1 cellular context compared by ENCODE assay signal in genomic region chr10:43105119-43105792, GRCh38.
TF ChIP-seq lines count a peak whose summit lies in the region.

No MANE protein-coding gene starts in this region.

TF ChIP-seq in HepG2, 621 proteins besides CTCF, POLR2A, EP300 and RAD21 (continued from another document and continues in another):
- peak; percentile 38; the same call in 1 of the 2 replicates for TF ChIP-seq TBX2 (CRISPR knock-in tag; IDR thresholded peaks at IDR 0.05; ENCODE audit: borderline replicate concordance)
- no peak for TF ChIP-seq ZNF224 (CRISPR knock-in tag; IDR thresholded peaks at IDR 0.05)
- no peak for TF ChIP-seq TOPORS (CRISPR knock-in tag; IDR thresholded peaks at IDR 0.05)
- no peak for TF ChIP-seq ZNF549 (CRISPR knock-in tag; IDR thresholded peaks at IDR 0.05)
- no peak for TF ChIP-seq ZNF124 (CRISPR knock-in tag; IDR thresholded peaks at IDR 0.05)
- no peak for TF ChIP-seq ZNF790 (CRISPR knock-in tag; IDR thresholded peaks at IDR 0.05; ENCODE audit: borderline replicate concordance)
- no peak for TF ChIP-seq AGO2 (optimal IDR thresholded peaks at IDR 0.05; ENCODE audit: low read depth, low read length)
- peak; percentile 55 for TF ChIP-seq ZBTB38 (CRISPR knock-in tag; IDR thresholded peaks at IDR 0.05)
- TF ChIP-seq, protein P1, sequence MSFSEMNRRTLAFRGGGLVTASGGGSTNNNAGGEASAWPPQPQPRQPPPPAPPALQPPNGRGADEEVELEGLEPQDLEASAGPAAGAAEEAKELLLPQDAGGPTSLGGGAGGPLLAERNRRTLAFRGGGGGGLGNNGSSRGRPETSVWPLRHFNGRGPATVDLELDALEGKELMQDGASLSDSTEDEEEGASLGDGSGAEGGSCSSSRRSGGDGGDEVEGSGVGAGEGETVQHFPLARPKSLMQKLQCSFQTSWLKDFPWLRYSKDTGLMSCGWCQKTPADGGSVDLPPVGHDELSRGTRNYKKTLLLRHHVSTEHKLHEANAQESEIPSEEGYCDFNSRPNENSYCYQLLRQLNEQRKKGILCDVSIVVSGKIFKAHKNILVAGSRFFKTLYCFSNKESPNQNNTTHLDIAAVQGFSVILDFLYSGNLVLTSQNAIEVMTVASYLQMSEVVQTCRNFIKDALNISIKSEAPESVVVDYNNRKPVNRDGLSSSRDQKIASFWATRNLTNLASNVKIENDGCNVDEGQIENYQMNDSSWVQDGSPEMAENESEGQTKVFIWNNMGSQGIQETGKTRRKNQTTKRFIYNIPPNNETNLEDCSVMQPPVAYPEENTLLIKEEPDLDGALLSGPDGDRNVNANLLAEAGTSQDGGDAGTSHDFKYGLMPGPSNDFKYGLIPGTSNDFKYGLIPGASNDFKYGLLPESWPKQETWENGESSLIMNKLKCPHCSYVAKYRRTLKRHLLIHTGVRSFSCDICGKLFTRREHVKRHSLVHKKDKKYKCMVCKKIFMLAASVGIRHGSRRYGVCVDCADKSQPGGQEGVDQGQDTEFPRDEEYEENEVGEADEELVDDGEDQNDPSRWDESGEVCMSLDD (CRISPR knock-in tag; IDR thresholded peaks at IDR 0.05; ENCODE audit: borderline replicate concordance): no peak
- no peak for TF ChIP-seq PAXIP1 (CRISPR knock-in tag; conservative IDR thresholded peaks at IDR 0.05)
- no peak for TF ChIP-seq CEBPG (CRISPR knock-in tag; IDR thresholded peaks at IDR 0.05)
- TF ChIP-seq, protein P2, sequence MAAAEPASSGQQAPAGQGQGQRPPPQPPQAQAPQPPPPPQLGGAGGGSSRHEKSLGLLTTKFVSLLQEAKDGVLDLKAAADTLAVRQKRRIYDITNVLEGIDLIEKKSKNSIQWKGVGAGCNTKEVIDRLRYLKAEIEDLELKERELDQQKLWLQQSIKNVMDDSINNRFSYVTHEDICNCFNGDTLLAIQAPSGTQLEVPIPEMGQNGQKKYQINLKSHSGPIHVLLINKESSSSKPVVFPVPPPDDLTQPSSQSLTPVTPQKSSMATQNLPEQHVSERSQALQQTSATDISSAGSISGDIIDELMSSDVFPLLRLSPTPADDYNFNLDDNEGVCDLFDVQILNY (CRISPR knock-in tag; conservative IDR thresholded peaks at IDR 0.05): no peak
- TF ChIP-seq AKAP8 (CRISPR knock-in tag; IDR thresholded peaks at IDR 0.05): no peak
- TF ChIP-seq ZNF564 (CRISPR knock-in tag; IDR thresholded peaks at IDR 0.05): no peak
- TF ChIP-seq POLR2AphosphoS5 (IDR thresholded peaks at IDR 0.05; ENCODE audit: low read depth, low read length): no peak
- no peak for TF ChIP-seq CENPX (CRISPR knock-in tag; IDR thresholded peaks at IDR 0.05)
- TF ChIP-seq MED8 (CRISPR knock-in tag; IDR thresholded peaks at IDR 0.05; ENCODE audit: insufficient replicate concordance): no peak
- no peak for TF ChIP-seq MAF1 (CRISPR knock-in tag; IDR thresholded peaks at IDR 0.05; ENCODE audit: borderline replicate concordance)
- no peak for TF ChIP-seq FOSL1 (CRISPR knock-in tag; IDR thresholded peaks at IDR 0.05; ENCODE audit: borderline replicate concordance)
- TF ChIP-seq PPARG (CRISPR knock-in tag; conservative IDR thresholded peaks at IDR 0.05): no peak
- TF ChIP-seq, protein P3, sequence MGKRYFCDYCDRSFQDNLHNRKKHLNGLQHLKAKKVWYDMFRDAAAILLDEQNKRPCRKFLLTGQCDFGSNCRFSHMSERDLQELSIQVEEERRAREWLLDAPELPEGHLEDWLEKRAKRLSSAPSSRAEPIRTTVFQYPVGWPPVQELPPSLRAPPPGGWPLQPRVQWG (CRISPR knock-in tag; IDR thresholded peaks at IDR 0.05; ENCODE audit: borderline replicate concordance, low read depth): no peak
- no peak for TF ChIP-seq SSRP1 (CRISPR knock-in tag; IDR thresholded peaks at IDR 0.05)
- TF ChIP-seq ZFP82 (CRISPR knock-in tag; IDR thresholded peaks at IDR 0.05; ENCODE audit: borderline replicate concordance): no peak
- no peak for TF ChIP-seq ATF2 (CRISPR knock-in tag; IDR thresholded peaks at IDR 0.05)
- no peak for TF ChIP-seq SRSF1 (optimal IDR thresholded peaks at IDR 0.05; ENCODE audit: low read depth, low read length)
- TF ChIP-seq MTA1 (CRISPR knock-in tag; IDR thresholded peaks at IDR 0.05; ENCODE audit: borderline replicate concordance): no peak
- TF ChIP-seq, protein P4, sequence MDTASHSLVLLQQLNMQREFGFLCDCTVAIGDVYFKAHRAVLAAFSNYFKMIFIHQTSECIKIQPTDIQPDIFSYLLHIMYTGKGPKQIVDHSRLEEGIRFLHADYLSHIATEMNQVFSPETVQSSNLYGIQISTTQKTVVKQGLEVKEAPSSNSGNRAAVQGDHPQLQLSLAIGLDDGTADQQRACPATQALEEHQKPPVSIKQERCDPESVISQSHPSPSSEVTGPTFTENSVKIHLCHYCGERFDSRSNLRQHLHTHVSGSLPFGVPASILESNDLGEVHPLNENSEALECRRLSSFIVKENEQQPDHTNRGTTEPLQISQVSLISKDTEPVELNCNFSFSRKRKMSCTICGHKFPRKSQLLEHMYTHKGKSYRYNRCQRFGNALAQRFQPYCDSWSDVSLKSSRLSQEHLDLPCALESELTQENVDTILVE (CRISPR knock-in tag; IDR thresholded peaks at IDR 0.05): no peak
- TF ChIP-seq BORCS8-MEF2B (CRISPR knock-in tag; IDR thresholded peaks at IDR 0.05): no peak
- no peak for TF ChIP-seq ZNF577 (CRISPR knock-in tag; IDR thresholded peaks at IDR 0.05; ENCODE audit: borderline replicate concordance, low read depth)
- TF ChIP-seq SNAPC2 (CRISPR knock-in tag; IDR thresholded peaks at IDR 0.05): no peak
- TF ChIP-seq BRCA1 (CRISPR knock-in tag; IDR thresholded peaks at IDR 0.05): no peak
- TF ChIP-seq SAP130 (CRISPR knock-in tag; IDR thresholded peaks at IDR 0.05; ENCODE audit: low read depth): peak; percentile 24; the same call in 1 of the 2 replicates
- no peak for TF ChIP-seq TFAP4 (IDR thresholded peaks at IDR 0.05; ENCODE audit: borderline replicate concordance, low read depth)
- no peak for TF ChIP-seq POGZ (CRISPR knock-in tag; IDR thresholded peaks at IDR 0.05)
- no peak for TF ChIP-seq HCFC1 (IDR thresholded peaks at IDR 0.05; ENCODE audit: low read depth, low read length)
- TF ChIP-seq ZNF788 (CRISPR knock-in tag; IDR thresholded peaks at IDR 0.05; ENCODE audit: borderline replicate concordance): 0 out of 2 replicates have a peak, but pooled peaks have one; percentile 25
- no peak for TF ChIP-seq KDM4B (CRISPR knock-in tag; IDR thresholded peaks at IDR 0.05)
- TF ChIP-seq, protein P5, sequence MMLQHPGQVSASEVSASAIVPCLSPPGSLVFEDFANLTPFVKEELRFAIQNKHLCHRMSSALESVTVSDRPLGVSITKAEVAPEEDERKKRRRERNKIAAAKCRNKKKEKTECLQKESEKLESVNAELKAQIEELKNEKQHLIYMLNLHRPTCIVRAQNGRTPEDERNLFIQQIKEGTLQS (CRISPR knock-in tag; IDR thresholded peaks at IDR 0.05): no peak
- TF ChIP-seq ZNF770 (CRISPR knock-in tag; IDR thresholded peaks at IDR 0.05): no peak
- no peak for TF ChIP-seq SYNCRIP (IDR thresholded peaks at IDR 0.05; ENCODE audit: insufficient read depth, low read depth, low read length)
- TF ChIP-seq DZIP1 (CRISPR knock-in tag; IDR thresholded peaks at IDR 0.05): no peak
- TF ChIP-seq WIZ (CRISPR knock-in tag; IDR thresholded peaks at IDR 0.05): no peak
- no peak for TF ChIP-seq ZNF207 (IDR thresholded peaks at IDR 0.05; ENCODE audit: borderline replicate concordance)
- no peak for TF ChIP-seq ZNF296 (CRISPR knock-in tag; conservative IDR thresholded peaks at IDR 0.05)
- no peak for TF ChIP-seq ZNF138 (CRISPR knock-in tag; IDR thresholded peaks at IDR 0.05; ENCODE audit: low read depth)
- TF ChIP-seq ARNT (IDR thresholded peaks at IDR 0.05): no peak
- 0 out of 2 replicates have a peak, but pooled peaks have one; percentile 42 for TF ChIP-seq ZNF589 (CRISPR knock-in tag; conservative IDR thresholded peaks at IDR 0.05)
- TF ChIP-seq ADNP (CRISPR knock-in tag; IDR thresholded peaks at IDR 0.05): no peak
- no peak; the same call in 1 of the 2 replicates for TF ChIP-seq SALL2 (CRISPR knock-in tag; IDR thresholded peaks at IDR 0.05)
- no peak for TF ChIP-seq ZNF33A (CRISPR knock-in tag; IDR thresholded peaks at IDR 0.05; ENCODE audit: borderline replicate concordance)
- peak; percentile 95 for TF ChIP-seq MAZ (IDR thresholded peaks at IDR 0.05; ENCODE audit: borderline replicate concordance, low read depth, low read length)
- TF ChIP-seq MAZ (CRISPR knock-in tag; IDR thresholded peaks at IDR 0.05; ENCODE audit: low read depth): peak; percentile 94
- TF ChIP-seq ZC3H13 (CRISPR knock-in tag; IDR thresholded peaks at IDR 0.05): no peak
- TF ChIP-seq HINFP (CRISPR knock-in tag; IDR thresholded peaks at IDR 0.05; ENCODE audit: low read depth): no peak
- no peak for TF ChIP-seq PLRG1 (conservative IDR thresholded peaks at IDR 0.05)
